ENCODE assay signal across 1 cellular context in the genomic region with DNA sequence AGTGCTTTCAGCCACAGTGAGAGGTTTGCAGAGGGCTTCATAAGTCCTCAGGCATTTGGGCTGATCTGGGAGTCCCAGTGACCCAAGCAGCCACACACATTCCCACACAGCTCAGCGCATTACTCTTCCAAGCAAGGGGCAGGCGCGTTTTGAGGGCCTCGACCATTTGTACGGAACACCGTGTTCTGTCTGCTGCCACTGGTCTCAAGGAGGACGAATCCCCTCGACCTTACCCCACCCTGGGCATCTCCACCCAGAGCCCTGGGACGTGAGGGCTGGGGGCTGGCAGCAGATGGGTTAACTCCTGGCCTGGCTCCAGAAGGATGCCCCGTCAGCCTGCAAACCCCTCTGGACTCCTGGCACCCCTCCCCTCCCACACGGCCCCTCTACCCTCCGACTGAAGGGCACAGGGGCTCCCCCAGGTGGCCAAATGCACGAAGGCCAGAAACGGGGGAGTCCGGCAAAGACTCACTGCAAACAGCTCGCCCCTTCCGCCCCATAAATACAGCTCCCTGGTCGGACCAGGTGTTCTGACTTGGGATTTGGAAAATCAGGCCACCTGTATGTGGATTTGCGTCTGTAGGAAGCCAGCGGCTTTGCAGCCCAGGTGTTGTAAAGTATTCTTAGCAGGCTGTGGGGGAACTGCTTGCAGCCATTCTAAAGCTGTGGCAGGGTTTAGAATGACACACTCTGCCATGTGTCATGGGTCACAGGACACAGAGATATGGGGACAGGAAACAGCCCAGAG.
TF ChIP-seq lines count a peak whose summit lies in the region.

No MANE protein-coding gene starts in this region.

TF ChIP-seq in endothelial cell of umbilical vein, 7 proteins besides CTCF, POLR2A, EP300 and RAD21 (continued from another document):
- TF ChIP-seq, protein P1, sequence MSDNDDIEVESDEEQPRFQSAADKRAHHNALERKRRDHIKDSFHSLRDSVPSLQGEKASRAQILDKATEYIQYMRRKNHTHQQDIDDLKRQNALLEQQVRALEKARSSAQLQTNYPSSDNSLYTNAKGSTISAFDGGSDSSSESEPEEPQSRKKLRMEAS (IDR thresholded peaks at IDR 0.05; ENCODE audit: insufficient read depth, insufficient read length) = no peak
- no peak for TF ChIP-seq GATA2 (IDR thresholded peaks at IDR 0.05; ENCODE audit: insufficient read depth, insufficient read length, low read depth, low read length)
TF ChIP-seq in endothelial cell of umbilical vein: peak in this region for 0.
